In genomic region chr11:96234866-96235441, GRCh38 we compare ENCODE assay signal across 16 cellular contexts.
DNase-seq lines count a peak whose midpoint lies in the region; TF ChIP-seq lines count a peak whose summit lies in the region.
"Had no signal": no experiment of that assay in that cellular context is flagged by ENCODE, and none has a peak within 500 bp of the region (broad histone marks: within the 10 kb centered on the region; RNA-seq: fewer than 3 reads in every experiment).

No MANE protein-coding gene starts in this region.

- peaks cover 9% of the 10 kb centered on the region for H3K36me3 Mint-ChIP-seq in activated T-helper 1 cell treated with anti-CD3 and anti-CD28 coated beads, Interleukin-12 subunit alpha, Interleukin-12 subunit beta, Interleukin-2, Interleukin-4 antibody, amounts not matched to agents 30 ng/mL and 10 ng/mL and 1 ng/mL, durations not matched to agents 14 hours and 24 hours and 36 hours (ENCODE audit: low read depth)

- intact Hi-C loops in A673 (cut with micrococcal nuclease; ENCODE audit: unreplicated experiment) = loop anchor here (5.0 kb wide), 1 partner anchor 157 kb away; the partner anchor contains the start of gene JRKL
- intact Hi-C loops in activated T-helper 1 cell treated with anti-CD3 and anti-CD28 coated beads, Interleukin-12 subunit alpha, Interleukin-12 subunit beta, Interleukin-2, Interleukin-4 antibody, amounts not matched to agents 30 ng/mL and 10 ng/mL and 1 ng/mL, durations not matched to agents 14 hours and 24 hours and 36 hours (cut with micrococcal nuclease) = loop anchor here (1.0 to 5.0 kb wide), 9 partner anchors 23 to 222 kb away; partner anchors contain the start of gene MAML2

- no peak overlapping the region for H4K5ac ChIP-seq in mesendoderm (ENCODE audit: low read length)

- H2BK5ac ChIP-seq in mesendoderm (ENCODE audit: low read length) = no peak overlapping the region

- POLR2A ChIA-PET in A673 (lab: Charles Lee; ENCODE audit: low non-redundant PET) = no interaction called here

- H3K23ac ChIP-seq in mesendoderm (ENCODE audit: low read length) = no peak overlapping the region

- peak overlapping the region; percentile 93 for H3K27ac Mint-ChIP-seq in activated T-helper 1 cell treated with anti-CD3 and anti-CD28 coated beads, Interleukin-12 subunit alpha, Interleukin-12 subunit beta, Interleukin-2, Interleukin-4 antibody, amounts not matched to agents 30 ng/mL and 10 ng/mL and 1 ng/mL, durations not matched to agents 14 hours and 24 hours and 36 hours

- no peak overlapping the region for H3K56ac ChIP-seq in mesendoderm (ENCODE audit: low read length)

- no peak overlapping the region for H3K9ac ChIP-seq in mesendoderm (ENCODE audit: low read length)

- WGBS in mesendoderm (ENCODE audit: extremely low coverage, insufficient coverage, low lambda C conversion rate) = no CpG with 5 or more reads among the region's 1 CpG

- H3K27ac ChIP-seq in A673 (ENCODE audit: low read depth, low read length, poor library complexity, severe bottlenecking) (peak overlapping the region; percentile 32), mesendoderm (ENCODE audit: low read depth, low read length) (no peak overlapping the region)
- H3K27ac ChIP-seq: VCaP had no signal

- peaks cover 19% of the 10 kb centered on the region for H3K4me1 Mint-ChIP-seq in activated T-helper 1 cell treated with anti-CD3 and anti-CD28 coated beads, Interleukin-12 subunit alpha, Interleukin-12 subunit beta, Interleukin-2, Interleukin-4 antibody, amounts not matched to agents 30 ng/mL and 10 ng/mL and 1 ng/mL, durations not matched to agents 14 hours and 24 hours and 36 hours (ENCODE audit: low read depth)

- H3K9me3 Mint-ChIP-seq in activated T-helper 1 cell treated with anti-CD3 and anti-CD28 coated beads, Interleukin-12 subunit alpha, Interleukin-12 subunit beta, Interleukin-2, Interleukin-4 antibody, amounts not matched to agents 30 ng/mL and 10 ng/mL and 1 ng/mL, durations not matched to agents 14 hours and 24 hours and 36 hours = no peaks in the 10 kb centered on the region

- no TSS peak for BruUV-seq in A673 (replicated peaks; lab: Mats Ljungman, UMichigan)

- CTCF ChIA-PET in A673 (lab: Charles Lee) = interaction anchor here (0.8 kb wide), 1 partner anchor 108 kb away, joined by 4 read pairs; the partner anchor contains the start of gene MAML2

- no peak overlapping the region for H2AK5ac ChIP-seq in mesendoderm (ENCODE audit: low read length)

- TF ChIP-seq CTCF in A673 (conservative IDR thresholded peaks at IDR 0.05; ENCODE audit: low read depth, low read length) = no peak

- H3K4me2 ChIP-seq in mesendoderm (ENCODE audit: low read length) = no peak overlapping the region

- H3K36me3 ChIP-seq in A673 (ENCODE audit: insufficient read depth, low read length, poor library complexity, severe bottlenecking) (no peaks in the 10 kb centered on the region), mesendoderm (ENCODE audit: control insufficient read depth, insufficient read depth, low read length) (no peaks in the 10 kb centered on the region)
- H3K36me3 ChIP-seq: stomach had no signal

- peak overlapping the region; percentile 74 for H3K4me3 Mint-ChIP-seq in activated T-helper 1 cell treated with anti-CD3 and anti-CD28 coated beads, Interleukin-12 subunit alpha, Interleukin-12 subunit beta, Interleukin-2, Interleukin-4 antibody, amounts not matched to agents 30 ng/mL and 10 ng/mL and 1 ng/mL, durations not matched to agents 14 hours and 24 hours and 36 hours

- no peaks in the 10 kb centered on the region for H3K27me3 ChIP-seq in A673 (replicated peaks; ENCODE audit: insufficient read depth, low read depth, low read length, poor library complexity)
- H3K27me3 ChIP-seq in mesendoderm (ENCODE audit: insufficient read depth, low read length, poor library complexity) = no peaks in the 10 kb centered on the region
- H3K27me3 ChIP-seq: stomach had no signal

- H4K8ac ChIP-seq in mesendoderm (ENCODE audit: low read depth, low read length) = no peak overlapping the region

- DNase-seq in A673 (ENCODE audit: low spot score) (peak; percentile 86), GM04503 (ENCODE audit: low read depth) (peak; percentile 81), mesendoderm (no peak), NAMALWA (ENCODE audit: low spot score) (no peak), HT-29 (ENCODE audit: low spot score) (no peak), globus pallidus (ENCODE audit: low spot score) (no peak)
- no peak for DNase-seq in activated T-helper 1 cell treated with anti-CD3 and anti-CD28 coated beads, Interleukin-12 subunit alpha, Interleukin-12 subunit beta, Interleukin-2, Interleukin-4 antibody, amounts not matched to agents 30 ng/mL and 10 ng/mL and 1 ng/mL, durations not matched to agents 14 hours and 24 hours and 36 hours (ENCODE audit: low spot score)
- no peak for DNase-seq in stimulated activated CD4-positive, alpha-beta T cell treated with anti-CD3 and anti-CD28 coated beads, Interleukin-2, amount 100 ng/mL, for 24 hours
- DNase-seq: C1 segment of cervical spinal cord; effector memory CD4-positive, alpha-beta T cell; foreskin melanocyte; H7; islet precursor cell; NCI-H2107; stomach had no signal

- H3K9me3 ChIP-seq in A673 (ENCODE audit: low read depth, low read length, poor library complexity, severe bottlenecking) = no peaks in the 10 kb centered on the region
- H3K9me3 ChIP-seq: stomach had no signal

- peak overlapping the region; percentile 19 for H2BK15ac ChIP-seq in mesendoderm (replicated peaks; ENCODE audit: low read depth)

- H3K4me1 ChIP-seq in A673 (ENCODE audit: insufficient read depth, low read length, poor library complexity, severe bottlenecking) (peaks cover 70% of the 10 kb centered on the region), mesendoderm (ENCODE audit: control insufficient read depth, low read depth, low read length) (peaks cover 6% of the 10 kb centered on the region)

- no peaks in the 10 kb centered on the region for H3K27me3 Mint-ChIP-seq in activated T-helper 1 cell treated with anti-CD3 and anti-CD28 coated beads, Interleukin-12 subunit alpha, Interleukin-12 subunit beta, Interleukin-2, Interleukin-4 antibody, amounts not matched to agents 30 ng/mL and 10 ng/mL and 1 ng/mL, durations not matched to agents 14 hours and 24 hours and 36 hours (ENCODE audit: insufficient read depth)

- H3K79me2 ChIP-seq in mesendoderm (ENCODE audit: control insufficient read depth, insufficient read depth, low read length) = no peaks in the 10 kb centered on the region

- H3K4me3 ChIP-seq in A673 (ENCODE audit: low read depth, low read length, poor library complexity, severe bottlenecking) (no peak overlapping the region), mesendoderm (ENCODE audit: low read length) (no peak overlapping the region)
- H3K4me3 ChIP-seq: stomach had no signal

- no peaks in the 10 kb centered on the region for H3K79me1 ChIP-seq in mesendoderm (ENCODE audit: low read length)

- no peak overlapping the region for H3K18ac ChIP-seq in mesendoderm (ENCODE audit: low read length)

- no peak overlapping the region for H2BK120ac ChIP-seq in mesendoderm (ENCODE audit: low read depth, low read length)

- no peak overlapping the region for H3K4ac ChIP-seq in mesendoderm (ENCODE audit: low read depth, low read length)

Comparison
In these comparisons a context has a peak if more than half of its experiments do, and no peak if none do; other contexts are left out.
1. DNase-seq: peak in A673 (single experiment) and GM04503 (single experiment); none in activated T-helper 1 cell treated with anti-CD3 and anti-CD28 coated beads, Interleukin-12 subunit alpha, Interleukin-12 subunit beta, Interleukin-2, Interleukin-4 antibody, amounts not matched to agents 30 ng/mL and 10 ng/mL and 1 ng/mL, durations not matched to agents 14 hours and 24 hours and 36 hours (single experiment), mesendoderm (single experiment), NAMALWA (single experiment), HT-29 (single experiment), globus pallidus (single experiment) and stimulated activated CD4-positive, alpha-beta T cell treated with anti-CD3 and anti-CD28 coated beads, Interleukin-2, amount 100 ng/mL, for 24 hours (0 of 2).